ENCODE assay signal across 21 cellular contexts in the genomic region with DNA sequence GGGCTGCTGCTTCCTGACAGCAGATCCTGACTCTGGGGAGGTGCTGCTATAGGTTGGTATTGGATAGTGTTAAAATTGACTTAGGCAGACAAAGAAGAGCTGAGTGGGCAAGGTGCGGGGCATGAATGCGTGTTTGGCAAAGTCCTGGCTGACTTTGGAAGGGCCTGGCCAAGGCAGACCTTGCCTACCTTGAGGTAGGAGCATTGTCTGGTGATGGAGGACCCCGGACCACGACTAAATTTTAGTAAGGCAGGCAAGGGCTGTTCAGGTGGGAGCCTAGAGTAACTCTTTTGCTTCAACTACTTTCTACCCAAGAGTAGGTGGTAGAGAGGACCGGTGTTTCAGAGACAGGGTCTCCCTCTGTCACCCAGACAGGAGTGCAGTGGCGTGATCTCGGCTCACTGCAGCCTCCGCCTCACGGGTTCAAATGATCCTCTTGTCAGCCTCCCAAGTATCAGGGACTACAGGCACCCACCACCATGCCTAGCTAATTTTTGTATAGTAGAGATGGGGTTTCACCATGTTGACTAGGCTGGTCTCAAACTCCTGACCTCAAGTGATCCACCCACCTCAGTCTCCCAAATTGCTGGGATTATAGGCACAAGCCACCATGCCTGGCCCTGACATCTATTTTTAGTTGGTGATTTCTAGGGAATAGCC. TPM values are rescaled to one million over a fixed set of nuclear protein-coding genes. Genes with fewer than 3 reads are reported as not detected.
DNase-seq lines count a peak whose midpoint lies in the region; ATAC-seq, FAIRE-seq and TF ChIP-seq lines count a peak whose summit lies in the region.
"Had no signal": no experiment of that assay in that cellular context is flagged by ENCODE, and none has a peak within 500 bp of the region (broad histone marks: within the 10 kb centered on the region; RNA-seq: fewer than 3 reads in every experiment).

No MANE protein-coding gene starts in this region.

- H3K9me3 ChIP-seq in CD4-positive, alpha-beta T cell (ENCODE audit: control insufficient read depth, low read length), result no peaks in the 10 kb centered on the region
- H3K9me3 ChIP-seq in GM12878 (replicated peaks; ENCODE audit: control insufficient read depth, insufficient read depth, low read length), result no peaks in the 10 kb centered on the region
- H3K9me3 ChIP-seq in A673 (ENCODE audit: low read depth, low read length, poor library complexity, severe bottlenecking), result no peaks in the 10 kb centered on the region
- H3K9me3 ChIP-seq in vagina, result no peaks in the 10 kb centered on the region
- H3K9me3 ChIP-seq: gastroesophageal sphincter, right lobe of liver, SJSA1 had no signal

- in situ Hi-C loops in GM12878 (cut with MboI), result no loop called here

- no peak for TF ChIP-seq CTCF in CD4-positive, alpha-beta T cell (IDR thresholded peaks at IDR 0.05)
- TF ChIP-seq CTCF in GM23338 (conservative IDR thresholded peaks at IDR 0.05; ENCODE audit: low read depth in 2 of 2) (no peak), GM12878 (IDR thresholded peaks at IDR 0.05 in 2 of 3, conservative IDR thresholded peaks at IDR 0.05 in 1 of 3; ENCODE audit: control insufficient read depth in 2 of 3, extremely low read depth in 1 of 3, insufficient read depth in 1 of 3, low read depth in 3 of 3, low read length in 3 of 3) (no peak), A673 (conservative IDR thresholded peaks at IDR 0.05; ENCODE audit: low read depth, low read length) (no peak), vagina (IDR thresholded peaks at IDR 0.05) (no peak)

- peaks cover 52% of the 10 kb centered on the region for H3K36me3 Mint-ChIP-seq in CD4-positive, alpha-beta T cell (ENCODE audit: low read depth)
- peaks cover 46% of the 10 kb centered on the region for H3K36me3 Mint-ChIP-seq in GM23338 (ENCODE audit: low read depth)
- peaks cover 12% of the 10 kb centered on the region for H3K36me3 Mint-ChIP-seq in natural killer cell treated with Interleukin-12 subunit alpha and Interleukin-12 subunit beta and Interleukin-15 and Interleukin-18, amount 100 ng/mL, for 72 hours

- H3K27ac Mint-ChIP-seq in CD4-positive, alpha-beta T cell, result peak overlapping the region; percentile 8
- H3K27ac Mint-ChIP-seq in GM23338, result no peak overlapping the region
- H3K27ac Mint-ChIP-seq in natural killer cell treated with Interleukin-12 subunit alpha and Interleukin-12 subunit beta and Interleukin-15 and Interleukin-18, amount 100 ng/mL, for 72 hours, result peak overlapping the region; percentile 69 to 72
- H3K27ac Mint-ChIP-seq: activated naive CD4-positive, alpha-beta T cell treated with anti-CD3 and anti-CD28 coated beads, Interleukin-2, amount 50 U/mL, for 72 hours had no signal

- intact Hi-C loops in CD4-positive, alpha-beta T cell (cut with DNase I, micrococcal nuclease), result no loop called here
- intact Hi-C loops in GM12878 (cut with micrococcal nuclease; ENCODE audit: unreplicated experiment) (no loop called here), A673 (cut with micrococcal nuclease; ENCODE audit: unreplicated experiment) (no loop called here), vagina (cut with DNase I) (no loop called here)

- H3K27me3 Mint-ChIP-seq in CD4-positive, alpha-beta T cell, result no peaks in the 10 kb centered on the region
- peaks cover 10% of the 10 kb centered on the region for H3K27me3 Mint-ChIP-seq in GM23338 (ENCODE audit: insufficient read depth, low read depth, poor library complexity)
- no peaks in the 10 kb centered on the region for H3K27me3 Mint-ChIP-seq in natural killer cell treated with Interleukin-12 subunit alpha and Interleukin-12 subunit beta and Interleukin-15 and Interleukin-18, amount 100 ng/mL, for 72 hours

- H3K4me2 ChIP-seq in GM23338 (no peak overlapping the region), GM12878 (ENCODE audit: control insufficient read depth, insufficient read depth) (no peak overlapping the region)
- H3K4me2 ChIP-seq: PC-9 had no signal

- SMC1A ChIA-PET in GM12878 (lab: Charles Lee; ENCODE audit: uncharacterized antibody, unreplicated experiment), result interaction anchor here (0.6 kb wide), 1 partner anchor 204 kb away, joined by 3 read pairs; no protein-coding TSS in a partner anchor

- H4K20me1 ChIP-seq in GM23338 (replicated peaks; ENCODE audit: insufficient read depth) (peaks cover 21% of the 10 kb centered on the region), GM12878 (ENCODE audit: control insufficient read depth, insufficient read depth) (no peaks in the 10 kb centered on the region)

- H3K4me1 ChIP-seq in GM23338 (ENCODE audit: insufficient read depth) (no peaks in the 10 kb centered on the region), GM12878 (ENCODE audit: control insufficient read depth, insufficient read depth, low read length) (no peaks in the 10 kb centered on the region), A673 (ENCODE audit: insufficient read depth, low read length, poor library complexity, severe bottlenecking) (no peaks in the 10 kb centered on the region), vagina (no peaks in the 10 kb centered on the region)
- H3K4me1 ChIP-seq: gastroesophageal sphincter, right lobe of liver had no signal

- TF ChIP-seq POLR2A in GM12878 (IDR thresholded peaks at IDR 0.05; ENCODE audit: low read depth, low read length) (peak; percentile 41; the same call in 1 of the 2 replicates), vagina (IDR thresholded peaks at IDR 0.05) (no peak)

- TF ChIP-seq EP300 in GM12878 (IDR thresholded peaks at IDR 0.05; ENCODE audit: borderline replicate concordance in 1 of 2, control insufficient read depth in 1 of 2, low read depth in 2 of 2, low read length in 2 of 2), result no peak

- H2AFZ ChIP-seq in GM23338, result no peak overlapping the region
- H2AFZ ChIP-seq in GM12878 (ENCODE audit: control insufficient read depth, low read depth, low read length), result no peak overlapping the region
- H2AFZ ChIP-seq: PC-9 had no signal

- H3K9me2 ChIP-seq in GM23338 (ENCODE audit: insufficient read depth), result no peaks in the 10 kb centered on the region

- ATAC-seq in CD4-positive, alpha-beta T cell (ENCODE audit: poor library complexity), result peak; percentile 30
- ATAC-seq in GM23338, result no peak
- ATAC-seq in GM12878, result peak; percentile 17
- ATAC-seq in natural killer cell treated with Interleukin-12 subunit alpha and Interleukin-12 subunit beta and Interleukin-15 and Interleukin-18, amount 100 ng/mL, for 72 hours, result no peak
- ATAC-seq in HG03045 (IDR thresholded peaks at IDR 0.05; ENCODE audit: unreplicated experiment), result no peak
- ATAC-seq: activated naive CD4-positive, alpha-beta T cell treated with anti-CD3 and anti-CD28 coated beads, Interleukin-2, amount 50 U/mL, for 72 hours; esophagus mucosa; gastroesophageal sphincter; left colon had no signal

- H3K27ac ChIP-seq in CD4-positive, alpha-beta T cell (ENCODE audit: low read depth, low read length), result no peak overlapping the region
- H3K27ac ChIP-seq in GM23338 (ENCODE audit: low read depth) (peak overlapping the region; percentile 78), GM12878 (ENCODE audit: control insufficient read depth, insufficient read depth) (no peak overlapping the region), A673 (ENCODE audit: low read depth, low read length, poor library complexity, severe bottlenecking) (no peak overlapping the region), vagina (no peak overlapping the region)
- H3K27ac ChIP-seq: brain microvascular endothelial cell, gastroesophageal sphincter, PC-9, right lobe of liver, SJSA1 had no signal

- WGBS in GM12878 (ENCODE audit: insufficient coverage, insufficient replicate concordance, low lambda C conversion rate, missing lambda C conversion rate), result 98% methylated on average over 9 of the region's 9 CpGs

- H3K4me3 Mint-ChIP-seq in CD4-positive, alpha-beta T cell, result no peak overlapping the region
- H3K4me3 Mint-ChIP-seq in GM23338, result no peak overlapping the region
- H3K4me3 Mint-ChIP-seq in natural killer cell treated with Interleukin-12 subunit alpha and Interleukin-12 subunit beta and Interleukin-15 and Interleukin-18, amount 100 ng/mL, for 72 hours, result no peak overlapping the region

- peaks cover 11% of the 10 kb centered on the region for H3K79me2 ChIP-seq in GM23338 (replicated peaks; ENCODE audit: insufficient read depth)
- H3K79me2 ChIP-seq in GM12878 (ENCODE audit: control insufficient read depth, insufficient read depth, low read length), result no peaks in the 10 kb centered on the region

- H3K4me1 Mint-ChIP-seq in CD4-positive, alpha-beta T cell (ENCODE audit: low read depth), result peaks cover 4% of the 10 kb centered on the region
- peaks cover 4% of the 10 kb centered on the region; the same call in 2 of the 3 replicates for H3K4me1 Mint-ChIP-seq in GM23338
- H3K4me1 Mint-ChIP-seq in natural killer cell treated with Interleukin-12 subunit alpha and Interleukin-12 subunit beta and Interleukin-15 and Interleukin-18, amount 100 ng/mL, for 72 hours (ENCODE audit: low read depth in 2 of 2), result peaks cover 20 to 23% of the 10 kb centered on the region in 2 donors

- H3K9ac ChIP-seq in GM12878 (ENCODE audit: control insufficient read depth, insufficient read depth, low read length), result no peak overlapping the region

- H3K4me3 ChIP-seq in GM23338 (no peak overlapping the region), GM12878 (no peak overlapping the region), A673 (ENCODE audit: low read depth, low read length, poor library complexity, severe bottlenecking) (no peak overlapping the region), vagina (no peak overlapping the region)
- H3K4me3 ChIP-seq: gastroesophageal sphincter, PC-9, right lobe of liver, SJSA1 had no signal

- CTCF ChIA-PET in CD4-positive, alpha-beta T cell (lab: Charles Lee), result interaction anchor here (0.6 to 1.8 kb wide), 4 partner anchors 9 to 204 kb away, joined by 3 to 10 read pairs (median 4); no protein-coding TSS in a partner anchor
- CTCF ChIA-PET in GM12878 (lab: Yijun Ruan, JAX) (interaction anchor here (0.6 to 1.6 kb wide), 5 partner anchors 9 to 203 kb away, joined by 3 to 5 read pairs (median 4); no protein-coding TSS in a partner anchor), A673 (lab: Charles Lee) (no interaction called here)

- DNase-seq in CD4-positive, alpha-beta T cell, result no peak
- DNase-seq in GM23338 (ENCODE audit: low spot score), result no peak
- no peak for DNase-seq in GM12878 (ENCODE audit: low read depth, low spot score)
- peak; percentile 42 for DNase-seq in natural killer cell treated with Interleukin-12 subunit alpha and Interleukin-12 subunit beta and Interleukin-15 and Interleukin-18, amount 100 ng/mL, for 72 hours (ENCODE audit: low spot score)
- DNase-seq in retina, result no peak
- DNase-seq in A673 (ENCODE audit: low spot score), result no peak
- DNase-seq in vagina (ENCODE audit: extremely low spot score in 2 of 2), result no peak
- DNase-seq: activated CD4-positive, alpha-beta T cell treated with anti-CD3 and anti-CD28 coated beads for 1 hour; brain microvascular endothelial cell; left colon; midbrain; NCI-H1417 treated with DMSO at 0.1 percent for 48 hours; PC-9; right lobe of liver; T1000 had no signal

- POLR2A ChIA-PET in CD4-positive, alpha-beta T cell (lab: Charles Lee), result no interaction called here
- POLR2A ChIA-PET in GM12878 (lab: Charles Lee) (interaction anchor here (0.7 kb wide), 1 partner anchor 87 kb away, joined by 3 read pairs; no protein-coding TSS in a partner anchor), A673 (lab: Charles Lee; ENCODE audit: low non-redundant PET) (no interaction called here)

- H3F3A ChIP-seq in GM23338 (replicated peaks; ENCODE audit: low read depth), result peaks cover 39% of the 10 kb centered on the region

- peaks cover 17% of the 10 kb centered on the region for H3K36me3 ChIP-seq in GM23338 (ENCODE audit: insufficient read depth)
- H3K36me3 ChIP-seq in GM12878 (ENCODE audit: control insufficient read depth in 2 of 2, insufficient read depth in 2 of 2, low read length in 1 of 2), result peaks cover 20 to 22% of the 10 kb centered on the region in 2 experiments
- peaks cover 38% of the 10 kb centered on the region for H3K36me3 ChIP-seq in A673 (ENCODE audit: insufficient read depth, low read length, poor library complexity, severe bottlenecking)
- H3K36me3 ChIP-seq in vagina, result peaks cover 0 to 34% of the 10 kb centered on the region in 2 donors

- no peaks in the 10 kb centered on the region for H3K9me3 Mint-ChIP-seq in CD4-positive, alpha-beta T cell
- no peaks in the 10 kb centered on the region for H3K9me3 Mint-ChIP-seq in GM23338
- H3K9me3 Mint-ChIP-seq in natural killer cell treated with Interleukin-12 subunit alpha and Interleukin-12 subunit beta and Interleukin-15 and Interleukin-18, amount 100 ng/mL, for 72 hours, result no peaks in the 10 kb centered on the region
- H3K9me3 Mint-ChIP-seq: activated naive CD4-positive, alpha-beta T cell treated with anti-CD3 and anti-CD28 coated beads, Interleukin-2, amount 50 U/mL, for 72 hours had no signal

- RAD21 ChIA-PET in GM12878 (lab: Charles Lee; ENCODE audit: unreplicated experiment), result interaction anchor here (0.6 kb wide), 1 partner anchor 198 kb away, joined by 3 read pairs; no protein-coding TSS in a partner anchor

- no TSS peak for BruUV-seq in GM12878 (replicated peaks; lab: Mats Ljungman, UMichigan)
- BruUV-seq in A673 (replicated peaks; lab: Mats Ljungman, UMichigan), result no TSS peak

- H3K27me3 ChIP-seq in CD4-positive, alpha-beta T cell (ENCODE audit: control insufficient read depth, insufficient read depth, low read length), result no peaks in the 10 kb centered on the region
- H3K27me3 ChIP-seq in GM23338 (ENCODE audit: insufficient read depth) (no peaks in the 10 kb centered on the region), GM12878 (replicated peaks in 1 of 2; ENCODE audit: control insufficient read depth in 2 of 2, insufficient read depth in 2 of 2, low read length in 1 of 2) (no peaks in the 10 kb centered on the region), A673 (replicated peaks; ENCODE audit: insufficient read depth, low read depth, low read length, poor library complexity) (no peaks in the 10 kb centered on the region), vagina (no peaks in the 10 kb centered on the region)
- H3K27me3 ChIP-seq: brain microvascular endothelial cell, gastroesophageal sphincter, right lobe of liver, SJSA1 had no signal

- TF ChIP-seq RAD21 in GM12878 (IDR thresholded peaks at IDR 0.05; ENCODE audit: insufficient read depth, low read depth, low read length), result no peak

- no peak for FAIRE-seq in GM12878 (lab: Jason Lieb, UNC)
- FAIRE-seq: G401.6 had no signal

RNA-seq across cellular contexts. Expression of a gene that starts 12.2 kb away (rescaled TPM):
- total RNA-seq in CD4-positive, alpha-beta T cell, result 1 to 10 TPM; 1.7 to 2.4 TPM
- 0.08 TPM in 1 of 2 replicates, not detected in the other for total RNA-seq in GM23338 (2014; rRNA removed; shearing (Covaris generic))
- polyA plus RNA-seq in GM23338 (2016; fragmentation: Nextera tagmentation; extraction: Ambion mirVana) (0.94 and 1.5 TPM in 2 replicates), GM12878 (2011; rRNA removed) (124 and 153 TPM in 2 replicates), GM12878 (2014; fragmentation: Illumina TruSeq; extraction: Trizol) (104 and 177 TPM in 2 replicates), GM12878 (2014; fragmentation: Nextera tagmentation; extraction: Ambion mirVana) (10 to 100 TPM; 33.4 to 48.7 TPM), GM12878 (2014; rRNA removed) (242 and 276 TPM in 2 replicates), GM12878 (2016; fragmentation: Nextera tagmentation; extraction: Ambion mirVana) (100 to 1,000 TPM; 195 to 218 TPM)
- total RNA-seq in GM12878 (2013; cell fraction: nucleolus; rRNA removed), result 220 and 226 TPM in 2 replicates
- total RNA-seq in GM12878 (2014; rRNA removed) (205 and 218 TPM in 2 replicates), GM12878 (2014; rRNA removed; fragmentation: Illumina TruSeq; extraction: Trizol) (162 and 166 TPM in 2 replicates), GM12878 (2021) (217 TPM in 2 replicates), A673 (2021) (0.28 and 0.58 TPM in 2 replicates), vagina (4.2 TPM)
- 90.0 TPM for polyA plus RNA-seq in GM12878 (2011; ENCODE audit: low read depth)
- polyA plus RNA-seq in GM12878 (2011; cell fraction: cytosol; rRNA removed), result 144 and 171 TPM in 2 replicates
- 154 and 158 TPM in 2 replicates for polyA plus RNA-seq in GM12878 (2011; cell fraction: nucleus; rRNA removed)
- 148 and 154 TPM in 2 replicates for polyA plus RNA-seq in GM12878 (2012)
- 76.4 and 144 TPM in 2 replicates for polyA minus RNA-seq in GM12878 (2011; rRNA and poly(A)+ RNA removed)
- polyA minus RNA-seq in GM12878 (2011; cell fraction: cytosol; rRNA and poly(A)+ RNA removed), result 40.3 and 41.0 TPM in 2 replicates
- polyA minus RNA-seq in GM12878 (2011; cell fraction: nucleus; rRNA and poly(A)+ RNA removed), result 59.7 and 105 TPM in 2 replicates
- 100 to 1,000 TPM in 1 of 2 donors, 10 to 100 TPM in 1; 78.0 to 161 TPM for total RNA-seq in natural killer cell treated with Interleukin-12 subunit alpha and Interleukin-12 subunit beta and Interleukin-15 and Interleukin-18, amount 100 ng/mL, for 72 hours

RNA-seq across cellular contexts. Expression of a gene that starts 23.4 kb away (rescaled TPM):
- 100 to 1,000 TPM; 311 to 316 TPM for total RNA-seq in CD4-positive, alpha-beta T cell
- total RNA-seq in GM23338 (2014; rRNA removed; shearing (Covaris generic)), result 298 and 309 TPM in 2 replicates
- polyA plus RNA-seq in GM23338 (2016; fragmentation: Nextera tagmentation; extraction: Ambion mirVana) (183 and 197 TPM in 2 replicates), GM12878 (2011; rRNA removed) (402 and 443 TPM in 2 replicates), GM12878 (2014; fragmentation: Illumina TruSeq; extraction: Trizol) (162 and 253 TPM in 2 replicates), GM12878 (2014; fragmentation: Nextera tagmentation; extraction: Ambion mirVana) (10 to 100 TPM in 1 of 2 experiments, 1 to 10 TPM in 1; 9.9 to 23.8 TPM), GM12878 (2014; rRNA removed) (330 and 336 TPM in 2 replicates), GM12878 (2016; fragmentation: Nextera tagmentation; extraction: Ambion mirVana) (100 to 1,000 TPM; 262 to 286 TPM)
- total RNA-seq in GM12878 (2013; cell fraction: nucleolus; rRNA removed), result 153 and 162 TPM in 2 replicates
- total RNA-seq in GM12878 (2014; rRNA removed) (255 and 283 TPM in 2 replicates), GM12878 (2014; rRNA removed; fragmentation: Illumina TruSeq; extraction: Trizol) (241 and 253 TPM in 2 replicates), GM12878 (2021) (320 and 334 TPM in 2 replicates), A673 (2021) (432 and 453 TPM in 2 replicates), vagina (139 TPM)
- 149 TPM for polyA plus RNA-seq in GM12878 (2011; ENCODE audit: low read depth)
- polyA plus RNA-seq in GM12878 (2011; cell fraction: cytosol; rRNA removed), result 430 and 438 TPM in 2 replicates
- 255 and 292 TPM in 2 replicates for polyA plus RNA-seq in GM12878 (2011; cell fraction: nucleus; rRNA removed)
- 267 and 268 TPM in 2 replicates for polyA plus RNA-seq in GM12878 (2012)
- 256 and 304 TPM in 2 replicates for polyA minus RNA-seq in GM12878 (2011; rRNA and poly(A)+ RNA removed)
- polyA minus RNA-seq in GM12878 (2011; cell fraction: cytosol; rRNA and poly(A)+ RNA removed), result 121 and 139 TPM in 2 replicates
- polyA minus RNA-seq in GM12878 (2011; cell fraction: nucleus; rRNA and poly(A)+ RNA removed), result 67.6 and 79.7 TPM in 2 replicates
- 100 to 1,000 TPM; 344 to 347 TPM for total RNA-seq in natural killer cell treated with Interleukin-12 subunit alpha and Interleukin-12 subunit beta and Interleukin-15 and Interleukin-18, amount 100 ng/mL, for 72 hours

RNA-seq across cellular contexts. Expression of a gene that starts 56.6 kb away (rescaled TPM):
- 1 to 10 TPM; 8.5 to 9.6 TPM for total RNA-seq in CD4-positive, alpha-beta T cell
- 62.4 and 75.2 TPM in 2 replicates for total RNA-seq in GM23338 (2014; rRNA removed; shearing (Covaris generic))
- 55.3 and 56.4 TPM in 2 replicates for polyA plus RNA-seq in GM23338 (2016; fragmentation: Nextera tagmentation; extraction: Ambion mirVana)
- 17.6 and 17.8 TPM in 2 replicates for total RNA-seq in GM12878 (2013; cell fraction: nucleolus; rRNA removed)
- 95.3 and 95.8 TPM in 2 replicates for total RNA-seq in GM12878 (2014; rRNA removed)
- total RNA-seq in GM12878 (2014; rRNA removed; fragmentation: Illumina TruSeq; extraction: Trizol), result 87.5 and 91.9 TPM in 2 replicates
- total RNA-seq in GM12878 (2021), result 73.3 and 73.5 TPM in 2 replicates
- polyA plus RNA-seq in GM12878 (2011; ENCODE audit: low read depth), result 29.8 TPM
- 47.0 and 69.3 TPM in 2 replicates for polyA plus RNA-seq in GM12878 (2011; rRNA removed)
- polyA plus RNA-seq in GM12878 (2011; cell fraction: cytosol; rRNA removed), result 67.8 and 85.5 TPM in 2 replicates
- 18.8 and 27.6 TPM in 2 replicates for polyA plus RNA-seq in GM12878 (2011; cell fraction: nucleus; rRNA removed)
- 37.5 and 41.6 TPM in 2 replicates for polyA plus RNA-seq in GM12878 (2012)
- polyA plus RNA-seq in GM12878 (2014; fragmentation: Illumina TruSeq; extraction: Trizol), result 108 and 121 TPM in 2 replicates
- 10 to 100 TPM; 25.8 to 45.2 TPM for polyA plus RNA-seq in GM12878 (2014; fragmentation: Nextera tagmentation; extraction: Ambion mirVana)
- polyA plus RNA-seq in GM12878 (2014; rRNA removed), result 89.9 and 92.7 TPM in 2 replicates
- polyA plus RNA-seq in GM12878 (2016; fragmentation: Nextera tagmentation; extraction: Ambion mirVana), result 100 to 1,000 TPM; 135 to 145 TPM
- polyA minus RNA-seq in GM12878 (2011; rRNA and poly(A)+ RNA removed), result 85.6 and 92.8 TPM in 2 replicates
- polyA minus RNA-seq in GM12878 (2011; cell fraction: cytosol; rRNA and poly(A)+ RNA removed), result 34.7 and 43.0 TPM in 2 replicates
- polyA minus RNA-seq in GM12878 (2011; cell fraction: nucleus; rRNA and poly(A)+ RNA removed), result 12.7 and 23.5 TPM in 2 replicates
- 10 to 100 TPM; 66.4 to 87.5 TPM for total RNA-seq in natural killer cell treated with Interleukin-12 subunit alpha and Interleukin-12 subunit beta and Interleukin-15 and Interleukin-18, amount 100 ng/mL, for 72 hours
- 113 and 125 TPM in 2 replicates for total RNA-seq in A673 (2021)
- total RNA-seq in vagina, result 14.5 TPM

Comparison
In these comparisons a context has a peak if more than half of its experiments do, and no peak if none do; other contexts are left out.
1. ATAC-seq: peak in CD4-positive, alpha-beta T cell (single experiment) and GM12878 (single experiment); none in GM23338 (single experiment), natural killer cell treated with Interleukin-12 subunit alpha and Interleukin-12 subunit beta and Interleukin-15 and Interleukin-18, amount 100 ng/mL, for 72 hours (0 of 2) and HG03045 (single experiment).
2. RNA of a gene that starts 12.2 kb away (total RNA-seq): 162 to 226 TPM in GM12878 and 78.0 to 161 TPM in natural killer cell treated with Interleukin-12 subunit alpha and Interleukin-12 subunit beta and Interleukin-15 and Interleukin-18, amount 100 ng/mL, for 72 hours; 4.2 TPM in vagina (single experiment), 1.7 to 2.4 TPM in CD4-positive, alpha-beta T cell, 0.28 to 0.58 TPM in A673 and 0.08 TPM in GM23338; every median in the first group is over 10 times any median in the second.